Comparison of ENCODE assay signal across 8 cellular contexts in genomic region chr15:64740361-64741170, GRCh38. TPM values are rescaled to one million over a fixed set of nuclear protein-coding genes. Genes with fewer than 3 reads are reported as not detected.
DNase-seq lines count a peak whose midpoint lies in the region; ATAC-seq and TF ChIP-seq lines count a peak whose summit lies in the region.

No MANE protein-coding gene starts in this region.

- H2AFZ ChIP-seq in Loucy (ENCODE audit: low read length): no peak overlapping the region

- H3K79me2 ChIP-seq in Loucy (ENCODE audit: insufficient read depth, low read length): no peaks in the 10 kb centered on the region

- ATAC-seq in mucosa of descending colon (peak; percentile 75), GM19452 (IDR thresholded peaks at IDR 0.05; ENCODE audit: unreplicated experiment) (no peak)
- ATAC-seq in activated naive CD4-positive, alpha-beta T cell treated with anti-CD3 and anti-CD28 coated beads, Interleukin-2, amount 50 U/mL, for 72 hours: no peak

- H3K9ac ChIP-seq in BLaER1 treated with 17β-estradiol and CSF1 and Interleukin-3, amounts not matched to agents 10 nM and 100 nM: peak overlapping the region in 2 of 11 experiments; percentile 11 to 51; a peak in 3 of 22 replicates
- no peak overlapping the region for H3K9ac ChIP-seq in Loucy (ENCODE audit: low read depth, low read length, poor library complexity, severe bottlenecking)

- H3K9me2 ChIP-seq in Loucy (replicated peaks; ENCODE audit: low read depth, low read length): no peaks in the 10 kb centered on the region

- peak overlapping the region; percentile 63 to 90 (median 78) for H3K4me2 ChIP-seq in BLaER1 treated with 17β-estradiol and CSF1 and Interleukin-3, amounts not matched to agents 10 nM and 100 nM
- no peak overlapping the region for H3K4me2 ChIP-seq in Loucy (ENCODE audit: low read depth, low read length, poor library complexity, severe bottlenecking)

- no peaks in the 10 kb centered on the region for H3K9me3 ChIP-seq in BLaER1 treated with 17β-estradiol and CSF1 and Interleukin-3, amounts not matched to agents 10 nM and 100 nM (replicated peaks in 1 of 11)
- no peaks in the 10 kb centered on the region for H3K9me3 ChIP-seq in Loucy (ENCODE audit: insufficient read depth, low read depth, low read length)
- no peaks in the 10 kb centered on the region for H3K9me3 ChIP-seq in mucosa of descending colon

- H3K9me3 Mint-ChIP-seq in activated naive CD4-positive, alpha-beta T cell treated with anti-CD3 and anti-CD28 coated beads, Interleukin-2, amount 50 U/mL, for 72 hours: no peaks in the 10 kb centered on the region

- H3K27me3 ChIP-seq in BLaER1 treated with 17β-estradiol and CSF1 and Interleukin-3, amounts not matched to agents 10 nM and 100 nM: no peaks in the 10 kb centered on the region
- no peaks in the 10 kb centered on the region for H3K27me3 ChIP-seq in Loucy (ENCODE audit: insufficient read depth, low read length, poor library complexity, severe bottlenecking)

- H3K36me3 ChIP-seq in BLaER1 treated with 17β-estradiol and CSF1 and Interleukin-3, amounts not matched to agents 10 nM and 100 nM: no peaks in the 10 kb centered on the region
- H3K36me3 ChIP-seq in Loucy (ENCODE audit: insufficient read depth, low read length): no peaks in the 10 kb centered on the region
- no peaks in the 10 kb centered on the region for H3K36me3 ChIP-seq in mucosa of descending colon (ENCODE audit: low read depth)

- DNase-seq in cardiac fibroblast (ENCODE audit: low read depth in 2 of 2) (peak; percentile 87), mucosa of descending colon (peak; percentile 40 to 71 (median 50)), NCI-H2196 (lab: John Stamatoyannopoulos, UW; ENCODE audit: unreplicated experiment) (no peak), inferior parietal cortex (ENCODE audit: extremely low spot score) (no peak)
- DNase-seq in activated naive CD4-positive, alpha-beta T cell treated with anti-CD3 and anti-CD28 coated beads, Interleukin-2, amount 50 U/mL, for 72 hours (ENCODE audit: low spot score in 2 of 2): no peak

- H3K27ac Mint-ChIP-seq in activated naive CD4-positive, alpha-beta T cell treated with anti-CD3 and anti-CD28 coated beads, Interleukin-2, amount 50 U/mL, for 72 hours: peak overlapping the region in 1 of 2 donors; percentile 24

- H3F3A ChIP-seq in Loucy (ENCODE audit: low read depth): no peaks in the 10 kb centered on the region

- intact Hi-C loops in mucosa of descending colon (cut with DNase I, micrococcal nuclease): no loop called here

- H3K4me3 ChIP-seq in BLaER1 treated with 17β-estradiol and CSF1 and Interleukin-3, amounts not matched to agents 10 nM and 100 nM: no peak overlapping the region
- no peak overlapping the region for H3K4me3 ChIP-seq in Loucy (ENCODE audit: low read length, poor library complexity, severe bottlenecking)
- no peak overlapping the region for H3K4me3 ChIP-seq in cardiac fibroblast (replicated peaks in 1 of 2; ENCODE audit: low read depth in 2 of 2, low read length in 2 of 2)
- H3K4me3 ChIP-seq in mucosa of descending colon: no peak overlapping the region

- H3K4me1 ChIP-seq in BLaER1 treated with 17β-estradiol and CSF1 and Interleukin-3, amounts not matched to agents 10 nM and 100 nM: peaks cover 16 to 71% (median 66%) of the 10 kb centered on the region in 10 experiments
- H3K4me1 ChIP-seq in Loucy (ENCODE audit: insufficient read depth, low read length, poor library complexity, severe bottlenecking) (no peaks in the 10 kb centered on the region), mucosa of descending colon (ENCODE audit: low read depth) (peaks cover 4% of the 10 kb centered on the region)

- TF ChIP-seq CTCF in Loucy (conservative IDR thresholded peaks at IDR 0.05; ENCODE audit: low read length) (peak; percentile 42), cardiac fibroblast (IDR thresholded peaks at IDR 0.05; ENCODE audit: low read depth, low read length) (peak; percentile 41), mucosa of descending colon (IDR thresholded peaks at IDR 0.05) (no peak)

- no peaks in the 10 kb centered on the region for H3K36me3 Mint-ChIP-seq in activated naive CD4-positive, alpha-beta T cell treated with anti-CD3 and anti-CD28 coated beads, Interleukin-2, amount 50 U/mL, for 72 hours

- H3K27ac ChIP-seq in BLaER1 treated with 17β-estradiol and CSF1 and Interleukin-3, amounts not matched to agents 10 nM and 100 nM: peak overlapping the region in 1 of 11 experiments; percentile 37; a peak in 1 of 22 replicates

- no peaks in the 10 kb centered on the region for H4K20me1 ChIP-seq in BLaER1 treated with 17β-estradiol and CSF1 and Interleukin-3, amounts not matched to agents 10 nM and 100 nM
- H4K20me1 ChIP-seq in Loucy (ENCODE audit: insufficient read depth, low read length, poor library complexity, severe bottlenecking): no peaks in the 10 kb centered on the region

RNA-seq across cellular contexts. Expression of gene RBPMS2, which starts 34.8 kb away (rescaled TPM):
- total RNA-seq in mucosa of descending colon: 100 to 1,000 TPM in 1 of 3 donors, 1 to 10 TPM in 2; 3.5 to 133 (median 6.3) TPM
- not detected for total RNA-seq in activated naive CD4-positive, alpha-beta T cell treated with anti-CD3 and anti-CD28 coated beads, Interleukin-2, amount 50 U/mL, for 72 hours

Comparison
In these comparisons a context has a peak if more than half of its experiments do, and no peak if none do; other contexts are left out.
1. DNase-seq: peak in cardiac fibroblast (2 of 2) and mucosa of descending colon (3 of 3); none in NCI-H2196 (single experiment), activated naive CD4-positive, alpha-beta T cell treated with anti-CD3 and anti-CD28 coated beads, Interleukin-2, amount 50 U/mL, for 72 hours (0 of 2) and inferior parietal cortex (single experiment).
2. RNA of gene RBPMS2, which starts 34.8 kb away (total RNA-seq): 3.5 to 133 TPM in mucosa of descending colon; not detected in activated naive CD4-positive, alpha-beta T cell treated with anti-CD3 and anti-CD28 coated beads, Interleukin-2, amount 50 U/mL, for 72 hours; every median in the first group is over 4 times any median in the second.